18 cellular contexts compared by ENCODE assay signal in the genomic region with DNA sequence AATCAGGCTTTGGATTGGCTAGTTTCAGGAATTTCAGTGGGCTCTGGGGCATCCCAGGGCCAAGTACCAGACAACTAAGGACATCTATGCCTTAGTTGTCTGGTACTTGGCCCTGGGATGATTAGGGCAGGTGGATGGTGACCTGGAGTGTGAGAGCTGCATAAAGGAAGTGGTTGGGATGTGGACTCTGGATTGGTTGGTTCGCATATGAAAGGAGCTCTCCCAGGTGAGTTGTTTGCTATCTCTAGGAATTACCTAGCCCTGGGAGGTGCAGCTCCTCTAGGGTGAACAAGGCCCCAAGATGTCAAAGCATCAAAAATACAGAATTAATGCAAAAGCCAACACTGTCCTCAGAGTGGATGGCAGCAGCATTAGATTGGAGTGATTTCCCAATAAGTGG.
DNase-seq lines count a peak whose midpoint lies in the region; FAIRE-seq and TF ChIP-seq lines count a peak whose summit lies in the region.
"Had no signal": no experiment of that assay in that cellular context is flagged by ENCODE, and none has a peak within 500 bp of the region (broad histone marks: within the 10 kb centered on the region; RNA-seq: fewer than 3 reads in every experiment).

No MANE protein-coding gene starts in this region.

- DNase-seq in H7, result peak; percentile 11
- DNase-seq in astrocyte (ENCODE audit: low read depth), result no peak
- DNase-seq in iPS DF 19.7 (ENCODE audit: low read depth, low spot score), result peak; percentile 25
- DNase-seq in activated naive CD4-positive, alpha-beta T cell treated with Interleukin-2 at 50 U/mL for 16 hours, result no peak
- DNase-seq in medulla oblongata (ENCODE audit: extremely low spot score), result no peak
- DNase-seq in NCI-H146 treated with DMSO at 0.1 percent for 48 hours (lab: John Stamatoyannopoulos, UW; ENCODE audit: unreplicated experiment), result no peak
- DNase-seq: 8988T; C1 segment of cervical spinal cord; Calu3; CD4-positive, alpha-beta memory T cell; COR-L47; DND-41; GDM1; GM23248 had no signal

- H3K27me3 Mint-ChIP-seq in astrocyte (ENCODE audit: low read depth, unreplicated experiment), result no peaks in the 10 kb centered on the region
- H3K27me3 Mint-ChIP-seq: CD4-positive, alpha-beta memory T cell had no signal

- H2AFZ ChIP-seq in astrocyte (ENCODE audit: low read depth, low read length), result no peak overlapping the region
- H2AFZ ChIP-seq: GM23248 had no signal

- H3K9ac ChIP-seq in astrocyte (ENCODE audit: low read length), result no peak overlapping the region
- H3K9ac ChIP-seq: GM23248 had no signal

- H3K4me1 Mint-ChIP-seq in astrocyte (ENCODE audit: low read depth, unreplicated experiment), result peaks cover 7% of the 10 kb centered on the region
- H3K4me1 Mint-ChIP-seq: CD4-positive, alpha-beta memory T cell had no signal

- H3K9me3 ChIP-seq in astrocyte (ENCODE audit: insufficient read depth, low read depth, low read length), result no peaks in the 10 kb centered on the region
- H3K9me3 ChIP-seq: A549 had no signal

- H3K36me3 ChIP-seq in H7 (replicated peaks; ENCODE audit: control insufficient read depth, insufficient read depth, low read length) (no peaks in the 10 kb centered on the region), astrocyte (ENCODE audit: insufficient read depth, low read length) (no peaks in the 10 kb centered on the region)

- H3K4me3 Mint-ChIP-seq in astrocyte (ENCODE audit: unreplicated experiment), result no peak overlapping the region
- H3K4me3 Mint-ChIP-seq: CD4-positive, alpha-beta memory T cell had no signal

- H3K27ac ChIP-seq in astrocyte (ENCODE audit: low read depth, low read length), result no peak overlapping the region
- H3K27ac ChIP-seq: A549, GM23248 had no signal

- TF ChIP-seq CTCF in astrocyte (IDR thresholded peaks at IDR 0.05; ENCODE audit: insufficient read depth, low read depth, low read length), result no peak

- H3K27ac Mint-ChIP-seq in astrocyte (ENCODE audit: unreplicated experiment), result no peak overlapping the region
- H3K27ac Mint-ChIP-seq: CD4-positive, alpha-beta memory T cell had no signal

- no peaks in the 10 kb centered on the region for H3K9me3 Mint-ChIP-seq in astrocyte (ENCODE audit: unreplicated experiment)

- H3K4me3 ChIP-seq in H7 (ENCODE audit: insufficient read depth, low read depth, low read length), result no peak overlapping the region
- no peak overlapping the region for H3K4me3 ChIP-seq in astrocyte (ENCODE audit: insufficient read depth, low read depth, low read length)
- H3K4me3 ChIP-seq: A549, GM12878, GM23248 had no signal

- peaks cover 2% of the 10 kb centered on the region for H3K36me3 Mint-ChIP-seq in astrocyte (ENCODE audit: low read depth, unreplicated experiment)
- H3K36me3 Mint-ChIP-seq: CD4-positive, alpha-beta memory T cell had no signal

- H3K4me2 ChIP-seq in astrocyte (ENCODE audit: low read length), result no peak overlapping the region
- H3K4me2 ChIP-seq: A549 had no signal

- peak; percentile 73 for FAIRE-seq in astrocyte (lab: Jason Lieb, UNC)
- FAIRE-seq: GM12878, GM19239, H54 had no signal

- peaks cover 4% of the 10 kb centered on the region for H3K79me2 ChIP-seq in astrocyte (ENCODE audit: insufficient read depth, low read length)

- no peaks in the 10 kb centered on the region for H3K27me3 ChIP-seq in H7 (ENCODE audit: control insufficient read depth, insufficient read depth, low read length)
- no peaks in the 10 kb centered on the region for H3K27me3 ChIP-seq in astrocyte (ENCODE audit: insufficient read depth, low read length)

- H4K20me1 ChIP-seq in astrocyte (ENCODE audit: insufficient read depth, low read length), result no peaks in the 10 kb centered on the region

- peaks cover 3% of the 10 kb centered on the region for H3K4me1 ChIP-seq in astrocyte (ENCODE audit: insufficient read depth, low read length)
- H3K4me1 ChIP-seq: A549 had no signal

Comparison
In these comparisons a context has a peak if more than half of its experiments do, and no peak if none do; other contexts are left out.
1. DNase-seq: peak in H7 (single experiment) and iPS DF 19.7 (single experiment); none in astrocyte (single experiment), activated naive CD4-positive, alpha-beta T cell treated with Interleukin-2 at 50 U/mL for 16 hours (single experiment), medulla oblongata (single experiment) and NCI-H146 treated with DMSO at 0.1 percent for 48 hours (single experiment).